8 cellular contexts compared by ENCODE assay signal in genomic region chrX:107776649-107777535, GRCh38. TPM values are rescaled to one million over a fixed set of nuclear protein-coding genes. Genes with fewer than 3 reads are reported as not detected.
DNase-seq lines count a peak whose midpoint lies in the region; ATAC-seq and TF ChIP-seq lines count a peak whose summit lies in the region.

No MANE protein-coding gene starts in this region.

- H3K36me3 Mint-ChIP-seq in activated naive CD8-positive, alpha-beta T cell, result no peaks in the 10 kb centered on the region
- no peaks in the 10 kb centered on the region for H3K36me3 Mint-ChIP-seq in osteocyte (ENCODE audit: unreplicated experiment)

- H3K9me3 ChIP-seq in SK-N-SH (no peaks in the 10 kb centered on the region), thoracic aorta (no peaks in the 10 kb centered on the region)

- peak; percentile 80 for ATAC-seq in Right ventricle myocardium inferior
- ATAC-seq in thoracic aorta (ENCODE audit: insufficient number of reproducible peaks, low FRiP score, low read depth), result peak; percentile 87

- peaks cover 19% of the 10 kb centered on the region for H3K4me1 Mint-ChIP-seq in activated naive CD8-positive, alpha-beta T cell (ENCODE audit: low read depth)
- peaks cover 16% of the 10 kb centered on the region for H3K4me1 Mint-ChIP-seq in osteocyte (ENCODE audit: unreplicated experiment)

- H3K27ac ChIP-seq in SK-N-SH (ENCODE audit: low read depth in 2 of 2, low read length in 1 of 2) (no peak overlapping the region), thoracic aorta (peak overlapping the region; percentile 78 to 87)

- H3K27me3 Mint-ChIP-seq in activated naive CD8-positive, alpha-beta T cell, result no peaks in the 10 kb centered on the region
- no peaks in the 10 kb centered on the region for H3K27me3 Mint-ChIP-seq in osteocyte (ENCODE audit: unreplicated experiment)

- DNase-seq in GF-D8 (lab: John Stamatoyannopoulos, UW) (peak; percentile 19), HFF-Myc (ENCODE audit: extremely low read depth, low read depth) (peak; percentile 58), NAMALWA (ENCODE audit: low spot score) (peak; percentile 83), SK-N-SH (peak; percentile 73), Right ventricle myocardium inferior (ENCODE audit: missing footprints) (peak; percentile 81), osteocyte (ENCODE audit: extremely low spot score, unreplicated experiment) (peak; percentile 89), thoracic aorta (ENCODE audit: low spot score) (peak; percentile 57)

- POLR2A ChIA-PET in SK-N-SH (lab: Yijun Ruan, JAX), result interaction anchor here (1.3 kb wide), 1 partner anchor 117 kb away, joined by 4 read pairs; no protein-coding TSS in a partner anchor

- peak overlapping the region; percentile 24; the same call in 1 of the 2 replicates for H2AFZ ChIP-seq in SK-N-SH (ENCODE audit: low read depth)

- no peaks in the 10 kb centered on the region for H4K20me1 ChIP-seq in SK-N-SH (ENCODE audit: insufficient read depth)

- TF ChIP-seq EP300 in SK-N-SH (IDR thresholded peaks at IDR 0.05; ENCODE audit: borderline replicate concordance in 1 of 2, low read depth in 1 of 2, low read length in 1 of 2), result no peak

- peak overlapping the region; percentile 35 for H3K4me3 ChIP-seq in HFF-Myc (replicated peaks; ENCODE audit: low read depth, low read length)
- peak overlapping the region; percentile 37 to 58 for H3K4me3 ChIP-seq in SK-N-SH (ENCODE audit: low read depth in 2 of 2, low read length in 1 of 2)
- H3K4me3 ChIP-seq in thoracic aorta, result peak overlapping the region; percentile 81

- 6% methylated on average over 18 of the region's 20 CpGs for WGBS in SK-N-SH (ENCODE audit: low lambda C conversion rate)

- H3K9me2 ChIP-seq in SK-N-SH, result no peaks in the 10 kb centered on the region

- TF ChIP-seq CTCF in HFF-Myc (IDR thresholded peaks at IDR 0.05; ENCODE audit: low read depth, low read length, missing control alignments), result peak; percentile 66
- peak; percentile 80 for TF ChIP-seq CTCF in SK-N-SH (IDR thresholded peaks at IDR 0.05)
- TF ChIP-seq CTCF in osteocyte (IDR thresholded peaks at IDR 0.05), result peak; percentile 83
- TF ChIP-seq CTCF in thoracic aorta (IDR thresholded peaks at IDR 0.05), result peak; percentile 56

- H3K4me3 Mint-ChIP-seq in activated naive CD8-positive, alpha-beta T cell, result peak overlapping the region; percentile 88
- H3K4me3 Mint-ChIP-seq in osteocyte (ENCODE audit: unreplicated experiment), result peak overlapping the region; percentile 82

- no peak overlapping the region for H3K9ac ChIP-seq in SK-N-SH

- intact Hi-C loops in Right ventricle myocardium inferior (cut with DNase I), result loop anchor here (1.0 to 5.0 kb wide), 5 partner anchors 49 to 118 kb away; no protein-coding TSS in a partner anchor

- peak overlapping the region; percentile 46 for H3K27ac Mint-ChIP-seq in activated naive CD8-positive, alpha-beta T cell
- H3K27ac Mint-ChIP-seq in osteocyte (ENCODE audit: unreplicated experiment), result peak overlapping the region; percentile 91

- H3K36me3 ChIP-seq in SK-N-SH (replicated peaks in 1 of 2; ENCODE audit: control insufficient read depth in 1 of 2, insufficient read depth in 2 of 2, low read length in 1 of 2) (no peaks in the 10 kb centered on the region), thoracic aorta (no peaks in the 10 kb centered on the region)

- H3K27me3 ChIP-seq in SK-N-SH (ENCODE audit: insufficient read depth) (peaks cover 51% of the 10 kb centered on the region), thoracic aorta (replicated peaks; ENCODE audit: insufficient read depth) (no peaks in the 10 kb centered on the region)

- no peaks in the 10 kb centered on the region for H3K79me2 ChIP-seq in SK-N-SH (ENCODE audit: insufficient read depth)

- peak; percentile 82 for TF ChIP-seq RAD21 in SK-N-SH (IDR thresholded peaks at IDR 0.05; ENCODE audit: low read length)

- no peaks in the 10 kb centered on the region for H3F3A ChIP-seq in SK-N-SH (replicated peaks; ENCODE audit: insufficient read depth)

- H3K9me3 Mint-ChIP-seq in activated naive CD8-positive, alpha-beta T cell (ENCODE audit: low read depth), result no peaks in the 10 kb centered on the region
- H3K9me3 Mint-ChIP-seq in osteocyte (ENCODE audit: unreplicated experiment), result no peaks in the 10 kb centered on the region

- CTCF ChIA-PET in SK-N-SH (lab: Yijun Ruan, JAX), result interaction anchor here (0.5 to 3.9 kb wide), 45 partner anchors 8 to 903 kb away, joined by 3 to 63 read pairs (median 4); no protein-coding TSS in a partner anchor

- H3K4me1 ChIP-seq in SK-N-SH (ENCODE audit: control insufficient read depth in 1 of 2, insufficient read depth in 2 of 2, low read depth in 1 of 2, low read length in 1 of 2) (peaks cover 0 to 5% of the 10 kb centered on the region in 2 experiments; a peak in 1 of 4 replicates), thoracic aorta (ENCODE audit: control insufficient read depth in 1 of 2, low read depth in 2 of 2) (peaks cover 0 to 7% of the 10 kb centered on the region in 2 donors)

- peak overlapping the region; percentile 83 for H3K4me2 ChIP-seq in SK-N-SH

TF ChIP-seq in SK-N-SH, 30 proteins besides CTCF, POLR2A, EP300 and RAD21:
- TF ChIP-seq CHD2 (IDR thresholded peaks at IDR 0.05; ENCODE audit: low read length, partially characterized antibody), result no peak
- no peak for TF ChIP-seq ELF1 (IDR thresholded peaks at IDR 0.05)
- TF ChIP-seq TCF12 (IDR thresholded peaks at IDR 0.05), result no peak
- no peak for TF ChIP-seq GABPA (IDR thresholded peaks at IDR 0.05; ENCODE audit: low read depth)
- peak; percentile 69 for TF ChIP-seq SMC3 (IDR thresholded peaks at IDR 0.05; ENCODE audit: low read depth, low read length)
- no peak for TF ChIP-seq REST (IDR thresholded peaks at IDR 0.05; ENCODE audit: low read depth, low read length)

RNA-seq across cellular contexts. Expression of gene NCBP2L, which starts 0.6 kb away (rescaled TPM):
- polyA plus RNA-seq in SK-N-SH (2012; rRNA removed), result not detected in 2 replicates
- polyA plus RNA-seq in SK-N-SH (2012; cell fraction: cytosol; rRNA removed), result not detected in 2 replicates
- polyA plus RNA-seq in SK-N-SH (2012; cell fraction: nucleus; rRNA removed), result not detected in 2 replicates
- total RNA-seq in Right ventricle myocardium inferior, result not detected
- total RNA-seq in osteocyte, result not detected in 2 replicates
- not detected for total RNA-seq in thoracic aorta

RNA-seq across cellular contexts. Expression of gene TSC22D3, which starts 1.3 kb away (rescaled TPM):
- polyA plus RNA-seq in SK-N-SH (2012; rRNA removed), result 9.2 and 10.4 TPM in 2 replicates
- 8.4 and 9.8 TPM in 2 replicates for polyA plus RNA-seq in SK-N-SH (2012; cell fraction: cytosol; rRNA removed)
- 14.6 and 18.5 TPM in 2 replicates for polyA plus RNA-seq in SK-N-SH (2012; cell fraction: nucleus; rRNA removed)
- total RNA-seq in Right ventricle myocardium inferior, result 72.0 TPM
- 187 and 212 TPM in 2 replicates for total RNA-seq in osteocyte
- total RNA-seq in thoracic aorta, result 100 to 1,000 TPM; 326 to 551 TPM

RNA-seq across cellular contexts. Expression of gene MID2, which starts 48.8 kb away (rescaled TPM):
- polyA plus RNA-seq in SK-N-SH (2012; rRNA removed), result 0.16 and 0.18 TPM in 2 replicates
- 0.12 and 0.14 TPM in 2 replicates for polyA plus RNA-seq in SK-N-SH (2012; cell fraction: cytosol; rRNA removed)
- 0.16 and 0.25 TPM in 2 replicates for polyA plus RNA-seq in SK-N-SH (2012; cell fraction: nucleus; rRNA removed)
- total RNA-seq in Right ventricle myocardium inferior, result 7.1 TPM
- 13.0 and 13.1 TPM in 2 replicates for total RNA-seq in osteocyte
- total RNA-seq in thoracic aorta, result 10 to 100 TPM; 24.7 to 34.1 TPM

Comparison
In these comparisons a context has a peak if more than half of its experiments do, and no peak if none do; other contexts are left out.
1. DNase-seq: peak in every context shown above with its lines; median percentile 89 in osteocyte; 83 in NAMALWA; 81 in Right ventricle myocardium inferior; 73 in SK-N-SH; 58 in HFF-Myc; 57 in thoracic aorta; 19 in GF-D8.
2. H3K27ac ChIP-seq: peak in thoracic aorta (2 of 2); none in SK-N-SH (0 of 2).
3. Peak in every context shown above with its lines, with median percentiles within 50 percentile points of each other: H3K4me3 ChIP-seq and CTCF ChIP-seq.